Comparison of ENCODE assay signal across 25 cellular contexts in genomic region chr7:3073763-3074460, GRCh38. TPM values are rescaled to one million over a fixed set of nuclear protein-coding genes. Genes with fewer than 3 reads are reported as not detected.
"Had no signal": no experiment of that assay in that cellular context is flagged by ENCODE, and none has a peak within 500 bp of the region (broad histone marks: within the 10 kb centered on the region; RNA-seq: fewer than 3 reads in every experiment).

No MANE protein-coding gene starts in this region.

- H3K27me3 Mint-ChIP-seq: naive thymus-derived CD8-positive, alpha-beta T cell had no signal

- H3K27me3 ChIP-seq: neural progenitor cell, ovary, right atrium auricular region, sigmoid colon, thyroid gland, upper lobe of left lung, uterus had no signal

- H3K27ac ChIP-seq: dorsolateral prefrontal cortex, gastrocnemius medialis, heart right ventricle, neural progenitor cell, ovary, right atrium auricular region, sigmoid colon, skin epidermis, suprapubic skin, thyroid gland, upper lobe of left lung, uterus had no signal

- H3K36me3 ChIP-seq: gastrocnemius medialis, heart right ventricle, neural progenitor cell, ovary, right atrium auricular region, sigmoid colon, suprapubic skin, thyroid gland, upper lobe of left lung, uterus had no signal

- DNase-seq: cortex of kidney; dorsolateral prefrontal cortex; effector CD8-positive, alpha-beta T cell; gastrocnemius medialis; heart right ventricle; hypothalamus; islet precursor cell; mucosa of descending colon; naive thymus-derived CD8-positive, alpha-beta T cell; nucleus accumbens; ovary; sigmoid colon; stimulated activated CD4-positive, alpha-beta T cell treated with anti-CD3 and anti-CD28 coated beads, Interleukin-2, amount 100 ng/mL, for 24 hours; stimulated activated CD4-positive, alpha-beta T cell treated with anti-CD3 and anti-CD28 coated beads, Interleukin-4, amount 100 ng/mL, for 4 hours; stimulated activated naive CD4-positive, alpha-beta T cell treated with Interleukin-2 at 50 U/mL for 16 hours; thyroid gland; upper lobe of left lung; uterus had no signal

- ATAC-seq: esophagus mucosa; gastrocnemius medialis; heart right ventricle; left lobe of liver; mucosa of descending colon; naive thymus-derived CD8-positive, alpha-beta T cell had no signal

- H3K36me3 Mint-ChIP-seq: neural progenitor cell had no signal

- H3K4me3 ChIP-seq: dorsolateral prefrontal cortex, gastrocnemius medialis, heart right ventricle, mucosa of descending colon, neural progenitor cell, ovary, right atrium auricular region, sigmoid colon, skin epidermis, suprapubic skin, thyroid gland, upper lobe of left lung, uterus had no signal

- H3K27ac Mint-ChIP-seq: neural progenitor cell had no signal

- H3K4me1 ChIP-seq: gastrocnemius medialis, heart right ventricle, right atrium auricular region, sigmoid colon, suprapubic skin, thyroid gland, upper lobe of left lung, uterus had no signal

- H3K4me3 Mint-ChIP-seq: naive thymus-derived CD8-positive, alpha-beta T cell; neural progenitor cell had no signal

- H3K9me3 ChIP-seq: ovary, thyroid gland, uterus had no signal

RNA-seq across cellular contexts. Expression of gene CARD11, which starts 30.2 kb away (rescaled TPM):
- total RNA-seq: fibroblast of lung had no signal
